Comparison of ENCODE assay signal across 15 cellular contexts in the genomic region with DNA sequence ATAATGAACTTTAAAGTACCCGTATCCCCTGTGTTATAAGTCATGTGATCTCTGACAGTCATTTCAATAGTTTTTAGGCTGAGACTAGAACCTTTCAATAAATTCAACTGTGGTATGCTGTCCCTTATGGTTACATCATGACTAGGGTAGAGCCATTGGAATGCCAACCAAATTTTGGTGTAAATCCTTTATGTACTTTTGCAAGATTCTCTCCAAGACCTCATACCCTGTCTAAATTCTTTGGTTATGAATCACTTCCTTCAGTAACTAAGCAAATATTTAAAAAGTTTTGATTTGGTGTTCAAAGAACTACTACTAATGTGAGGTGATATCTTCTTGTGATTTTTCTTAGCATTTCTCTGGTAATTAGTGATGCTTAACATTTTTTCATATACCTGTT. TPM values are rescaled to one million over a fixed set of nuclear protein-coding genes. Genes with fewer than 3 reads are reported as not detected.
DNase-seq lines count a peak whose midpoint lies in the region; ATAC-seq and TF ChIP-seq lines count a peak whose summit lies in the region.
"Had no signal": no experiment of that assay in that cellular context is flagged by ENCODE, and none has a peak within 500 bp of the region (broad histone marks: within the 10 kb centered on the region; RNA-seq: fewer than 3 reads in every experiment).

No MANE protein-coding gene starts in this region.

- H3K27me3 ChIP-seq in BE2C: no peaks in the 10 kb centered on the region

- DNase-seq in AG10803 (ENCODE audit: low read depth) (peak; percentile 80), M059J (ENCODE audit: low read depth) (peak; percentile 85), cardiac fibroblast (ENCODE audit: low read depth in 2 of 2) (peak; percentile 77 to 91), kidney tubule cell (ENCODE audit: low spot score) (peak; percentile 87), BE2C (no peak)
- no peak for DNase-seq in activated T-cell treated with anti-CD3 and anti-CD28 coated beads, Interleukin-2, amount 50 U/mL, for 4 hours
- DNase-seq: activated CD8-positive, alpha-beta memory T cell treated with anti-CD3 and anti-CD28 coated beads, Interleukin-2, amount 50 U/mL, for 4 hours; activated naive CD8-positive, alpha-beta T cell treated with anti-CD3 and anti-CD28 coated beads for 36 hours; NCI-H526 treated with DMSO at 0.1 percent for 48 hours; SHP77 treated with DMSO at 0.1 percent for 48 hours; stimulated activated CD4-positive, alpha-beta T cell treated with anti-CD3 and anti-CD28 coated beads, Interleukin-4, amount 100 ng/mL, for 1 hour; stimulated activated naive B cell treated with anti-CD40 and anti-IgM and Interleukin-4, amounts not matched to agents 10 μg/mL and 1 μg/mL and 100 μg/mL, for 72 hours had no signal

- no peaks in the 10 kb centered on the region for H3K4me1 Mint-ChIP-seq in activated T-cell treated with anti-CD3 and anti-CD28 coated beads, Interleukin-2, amount 50 U/mL, for 4 hours (ENCODE audit: low read depth)
- H3K4me1 Mint-ChIP-seq: activated naive CD8-positive, alpha-beta T cell treated with anti-CD3 and anti-CD28 coated beads for 36 hours; memory B cell; stimulated activated naive B cell treated with anti-CD40 and anti-IgM and Interleukin-4, amounts not matched to agents 10 μg/mL and 1 μg/mL and 100 μg/mL, for 72 hours had no signal

- H3K36me3 ChIP-seq in BE2C: no peaks in the 10 kb centered on the region

- ATAC-seq in GM18858 (IDR thresholded peaks at IDR 0.05; ENCODE audit: unreplicated experiment): no peak
- ATAC-seq in HG03432 (IDR thresholded peaks at IDR 0.05; ENCODE audit: unreplicated experiment): no peak
- ATAC-seq in activated T-cell treated with anti-CD3 and anti-CD28 coated beads, Interleukin-2, amount 50 U/mL, for 4 hours: no peak
- ATAC-seq: stimulated activated naive B cell treated with anti-CD40 and anti-IgM and Interleukin-4, amounts not matched to agents 10 μg/mL and 1 μg/mL and 100 μg/mL, for 72 hours had no signal

- H3K4me1 ChIP-seq in BE2C: no peaks in the 10 kb centered on the region

- H3K36me3 Mint-ChIP-seq in activated T-cell treated with anti-CD3 and anti-CD28 coated beads, Interleukin-2, amount 50 U/mL, for 4 hours (ENCODE audit: insufficient read depth): no peaks in the 10 kb centered on the region
- H3K36me3 Mint-ChIP-seq: activated naive CD8-positive, alpha-beta T cell treated with anti-CD3 and anti-CD28 coated beads for 36 hours; memory B cell; stimulated activated naive B cell treated with anti-CD40 and anti-IgM and Interleukin-4, amounts not matched to agents 10 μg/mL and 1 μg/mL and 100 μg/mL, for 72 hours had no signal

- H3K9me3 ChIP-seq in BE2C: no peaks in the 10 kb centered on the region

- TF ChIP-seq CTCF in AG10803 (conservative IDR thresholded peaks at IDR 0.05; ENCODE audit: low read length) (no peak), cardiac fibroblast (IDR thresholded peaks at IDR 0.05; ENCODE audit: low read depth, low read length) (no peak), BE2C (IDR thresholded peaks at IDR 0.05; ENCODE audit: low read depth, low read length) (no peak)

- no peak overlapping the region for H3K4me3 ChIP-seq in AG10803 (ENCODE audit: low read length)
- no peak overlapping the region for H3K4me3 ChIP-seq in cardiac fibroblast (replicated peaks in 1 of 2; ENCODE audit: low read depth in 2 of 2, low read length in 2 of 2)
- no peak overlapping the region for H3K4me3 ChIP-seq in BE2C (ENCODE audit: low read depth, low read length)

- no peaks in the 10 kb centered on the region for H3K9me3 Mint-ChIP-seq in activated T-cell treated with anti-CD3 and anti-CD28 coated beads, Interleukin-2, amount 50 U/mL, for 4 hours
- H3K9me3 Mint-ChIP-seq: activated naive CD8-positive, alpha-beta T cell treated with anti-CD3 and anti-CD28 coated beads for 36 hours; memory B cell; stimulated activated naive B cell treated with anti-CD40 and anti-IgM and Interleukin-4, amounts not matched to agents 10 μg/mL and 1 μg/mL and 100 μg/mL, for 72 hours had no signal

- peaks cover 5% of the 10 kb centered on the region for H3K27me3 Mint-ChIP-seq in activated T-cell treated with anti-CD3 and anti-CD28 coated beads, Interleukin-2, amount 50 U/mL, for 4 hours (ENCODE audit: low read depth)

- H3K4me3 Mint-ChIP-seq in activated T-cell treated with anti-CD3 and anti-CD28 coated beads, Interleukin-2, amount 50 U/mL, for 4 hours: no peak overlapping the region
- H3K4me3 Mint-ChIP-seq: activated naive CD8-positive, alpha-beta T cell treated with anti-CD3 and anti-CD28 coated beads for 36 hours; memory B cell; stimulated activated naive B cell treated with anti-CD40 and anti-IgM and Interleukin-4, amounts not matched to agents 10 μg/mL and 1 μg/mL and 100 μg/mL, for 72 hours had no signal

RNA-seq across cellular contexts. Expression of a gene that starts 20.8 kb away (rescaled TPM):
- not detected in 2 replicates for total RNA-seq in M059J (2014; rRNA removed; shearing (Covaris generic))
- not detected for total RNA-seq in activated T-cell treated with anti-CD3 and anti-CD28 coated beads, Interleukin-2, amount 50 U/mL, for 4 hours
- polyA plus RNA-seq in BE2C (2012; ENCODE audit: insufficient read depth, insufficient read length, low read depth): not detected
- total RNA-seq: activated naive CD8-positive, alpha-beta T cell treated with anti-CD3 and anti-CD28 coated beads for 36 hours had no signal

RNA-seq across cellular contexts. Expression of a gene that starts 24.7 kb away (rescaled TPM):
- total RNA-seq in M059J (2014; rRNA removed; shearing (Covaris generic)): not detected in 2 replicates
- not detected for total RNA-seq in activated T-cell treated with anti-CD3 and anti-CD28 coated beads, Interleukin-2, amount 50 U/mL, for 4 hours
- polyA plus RNA-seq in BE2C (2012; ENCODE audit: insufficient read depth, insufficient read length, low read depth): not detected
- total RNA-seq: activated naive CD8-positive, alpha-beta T cell treated with anti-CD3 and anti-CD28 coated beads for 36 hours had no signal

RNA-seq across cellular contexts. Expression of a gene that starts 44.3 kb away (rescaled TPM):
- total RNA-seq in M059J (2014; rRNA removed; shearing (Covaris generic)): not detected in 2 replicates
- not detected for total RNA-seq in activated T-cell treated with anti-CD3 and anti-CD28 coated beads, Interleukin-2, amount 50 U/mL, for 4 hours
- not detected for polyA plus RNA-seq in BE2C (2012; ENCODE audit: insufficient read depth, insufficient read length, low read depth)
- total RNA-seq: activated naive CD8-positive, alpha-beta T cell treated with anti-CD3 and anti-CD28 coated beads for 36 hours had no signal

Comparison
In these comparisons a context has a peak if more than half of its experiments do, and no peak if none do; other contexts are left out.
1. DNase-seq: peak in AG10803 (single experiment), M059J (single experiment), cardiac fibroblast (2 of 2) and kidney tubule cell (single experiment); none in activated T-cell treated with anti-CD3 and anti-CD28 coated beads, Interleukin-2, amount 50 U/mL, for 4 hours (single experiment) and BE2C (single experiment).